1 cellular context compared by ENCODE assay signal in genomic region chr15:79314811-79315210, GRCh38.
A peak's percentile ranks its signal among the peaks of the same experiment; 100 is the strongest.
TF ChIP-seq lines count a peak whose summit lies in the region.

No MANE protein-coding gene starts in this region.

TF ChIP-seq in HCT116, 20 proteins besides CTCF, POLR2A, EP300 and RAD21:
- TF ChIP-seq MAX (IDR thresholded peaks at IDR 0.05) (peak; percentile 51; the same call in 1 of the 2 replicates), JUND (IDR thresholded peaks at IDR 0.05) (peak; percentile 30; the same call in 1 of the 2 replicates), EZH2 (IDR thresholded peaks at IDR 0.05) (no peak), YY1 (IDR thresholded peaks at IDR 0.05; ENCODE audit: extremely low read depth, insufficient replicate concordance, low read depth, low read length) (no peak), TCF7L2 (IDR thresholded peaks at IDR 0.05; ENCODE audit: borderline replicate concordance, extremely low read depth, insufficient read depth, insufficient read length) (no peak), SP1 (IDR thresholded peaks at IDR 0.05; ENCODE audit: low read depth) (peak; percentile 58)
TF ChIP-seq in HCT116: peak in this region for 3.
